ENCODE assay signal across 8 cellular contexts in the genomic region with DNA sequence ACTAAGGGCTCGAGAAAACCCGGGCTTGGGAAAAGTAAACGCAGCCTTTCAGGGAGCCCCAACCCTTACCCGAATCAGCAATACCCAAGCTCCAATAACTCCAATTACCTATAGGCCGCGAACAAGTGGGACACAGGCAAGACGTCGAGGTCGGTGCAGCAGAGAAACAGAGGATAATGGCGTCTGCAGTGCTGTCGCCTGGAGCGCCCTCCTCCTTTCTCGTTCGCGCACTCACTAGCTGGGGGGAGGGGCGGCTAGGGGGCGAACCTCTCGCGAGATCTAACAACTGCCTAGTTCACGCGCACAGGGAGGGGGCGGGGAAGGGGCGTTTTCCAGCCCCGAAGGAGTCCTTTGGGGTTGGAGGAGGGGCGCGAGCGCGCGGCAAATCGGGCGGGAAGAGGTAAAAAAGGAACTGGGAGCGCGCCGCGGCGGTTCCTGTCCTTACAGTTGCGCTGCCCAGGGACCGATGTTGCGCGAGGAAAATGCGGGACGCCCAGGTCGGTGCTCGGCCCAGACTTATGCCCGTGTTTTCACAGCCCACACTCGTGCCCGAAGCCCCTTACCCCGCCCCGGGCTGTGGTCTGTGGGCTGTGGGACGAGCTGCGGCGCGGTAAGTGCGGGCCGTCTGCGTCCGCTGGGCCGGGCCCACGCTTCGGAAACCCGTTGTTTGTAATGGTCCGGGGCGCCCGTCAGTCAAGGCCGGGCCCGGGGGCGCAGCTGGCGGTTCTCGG. TPM values are rescaled to one million over a fixed set of nuclear protein-coding genes. Genes with fewer than 3 reads are reported as not detected.
DNase-seq lines count a peak whose midpoint lies in the region; ATAC-seq and TF ChIP-seq lines count a peak whose summit lies in the region.

A gene (plus strand): TSS at position 411 of the 731 bp plus-strand sequence. CDS start 20,182 bp downstream, outside the sequence.

- peak; percentile 76 for ATAC-seq in HG03432 (IDR thresholded peaks at IDR 0.05; ENCODE audit: unreplicated experiment)

- H3K4me3 Mint-ChIP-seq in chondrocyte (ENCODE audit: unreplicated experiment) = peak within 1 kb of the TSS; percentile 86

- peak; percentile 96 for TF ChIP-seq POLR2A in GM19099 (IDR thresholded peaks at IDR 0.05; ENCODE audit: extremely low read depth, insufficient read length, low read depth)

- H3K4me1 Mint-ChIP-seq in chondrocyte (ENCODE audit: low read depth) = peaks cover 39% of the 10 kb centered on the region

- TF ChIP-seq CTCF in chondrocyte (IDR thresholded peaks at IDR 0.05) = peak; percentile 54

- H3K9me3 Mint-ChIP-seq in chondrocyte (ENCODE audit: low read depth) = no peaks in the 10 kb centered on the region

- H3K36me3 Mint-ChIP-seq in chondrocyte (ENCODE audit: low read depth) = peaks cover 21% of the 10 kb centered on the region

- DNase-seq in Ammon's horn (ENCODE audit: low spot score) (peak; percentile 98), NCI-H510A (lab: John Stamatoyannopoulos, UW) (peak; percentile 97), chondrocyte (ENCODE audit: low spot score) (peak; percentile 96), kidney glomerular epithelial cell (lab: John Stamatoyannopoulos, UW) (peak; percentile 95)
- peak; percentile 99 to 100 for DNase-seq in activated CD4-positive, alpha-beta T cell treated with anti-CD3 and anti-CD28 coated beads for 24 hours (ENCODE audit: low read depth in 2 of 2)
- DNase-seq in stimulated activated CD4-positive, alpha-beta T cell treated with anti-CD3 and anti-CD28 coated beads, Interleukin-1b, Interleukin-23, amount 100 ng/mL, for 1 hour (ENCODE audit: low read depth in 2 of 2) = peak; percentile 99

- H3K27me3 Mint-ChIP-seq in chondrocyte (ENCODE audit: low read depth) = no peaks in the 10 kb centered on the region

- H3K27ac Mint-ChIP-seq in chondrocyte (ENCODE audit: unreplicated experiment) = peak within 1 kb of the TSS; percentile 100

RNA-seq across cellular contexts. Expression of the gene that starts here (rescaled TPM):
- total RNA-seq in chondrocyte = 7.7 to 9.1 TPM (median 7.9 TPM) in 3 replicates

Comparison
In these comparisons a context has a peak if more than half of its experiments do, and no peak if none do; other contexts are left out.
1. Peak in every context shown above with its lines: DNase-seq and ATAC-seq.